Comparison of ENCODE assay signal across 8 cellular contexts in the genomic region with DNA sequence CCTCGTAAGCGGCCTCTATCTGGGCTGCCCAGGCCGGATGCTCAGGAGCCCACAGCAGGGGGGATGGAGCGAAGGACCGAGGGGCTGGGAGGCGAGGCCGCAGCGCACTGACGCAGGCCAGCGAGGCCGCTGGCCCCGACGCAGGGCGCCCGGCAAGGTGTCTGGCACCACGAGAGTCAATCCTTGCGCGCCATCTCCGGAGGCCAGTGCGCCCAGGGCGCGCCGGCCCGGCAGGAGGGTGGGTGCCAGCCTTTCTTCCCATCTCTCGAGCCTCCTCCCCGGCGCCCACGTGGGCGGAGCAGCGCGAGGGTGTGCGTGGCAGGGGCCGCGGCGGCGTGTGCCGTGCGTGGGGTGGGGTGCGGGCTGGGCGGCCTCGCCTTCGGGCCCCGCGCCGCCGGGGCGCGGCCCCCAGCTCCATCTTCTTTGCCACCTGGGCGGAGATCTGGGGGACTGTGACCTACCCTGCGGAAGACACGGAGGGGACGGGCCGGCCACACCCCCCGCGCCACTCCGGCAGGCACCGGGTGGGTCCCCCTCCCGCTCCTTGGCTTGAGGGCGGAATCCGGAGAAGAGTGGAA. TPM values are rescaled to one million over a fixed set of nuclear protein-coding genes. Genes with fewer than 3 reads are reported as not detected.
DNase-seq lines count a peak whose midpoint lies in the region; ATAC-seq, FAIRE-seq and TF ChIP-seq lines count a peak whose summit lies in the region.
"Had no signal": no experiment of that assay in that cellular context is flagged by ENCODE, and none has a peak within 500 bp of the region (broad histone marks: within the 10 kb centered on the region; RNA-seq: fewer than 3 reads in every experiment).

No MANE protein-coding gene starts in this region.

- CTCF ChIA-PET in endothelial cell of umbilical vein (lab: Charles Lee) = interaction anchor here (1.4 kb wide), 1 partner anchor 128 kb away, joined by 3 read pairs; no protein-coding TSS in a partner anchor

- TF ChIP-seq CTCF in GM20000 (IDR thresholded peaks at IDR 0.05; ENCODE audit: extremely low read depth, missing control alignments) (no peak), VCaP (conservative IDR thresholded peaks at IDR 0.05) (no peak), endothelial cell of umbilical vein (IDR thresholded peaks at IDR 0.05; ENCODE audit: extremely low read depth in 1 of 2, insufficient read depth in 1 of 2, low read depth in 1 of 2, low read length in 2 of 2) (no peak)

- H3K4me1 ChIP-seq in endothelial cell of umbilical vein (ENCODE audit: control insufficient read depth, extremely low read depth, insufficient read depth, low read length) = peaks cover 3% of the 10 kb centered on the region

- H3K4me2 ChIP-seq in endothelial cell of umbilical vein (ENCODE audit: insufficient read depth, low read length) = no peak overlapping the region

- dilution Hi-C loops in endothelial cell of umbilical vein (cut with MboI; ENCODE audit: extremely low pct_ligation_motif_present, low sequenced_read_pairs) = no loop called here

- no peaks in the 10 kb centered on the region for H4K20me1 ChIP-seq in endothelial cell of umbilical vein (replicated peaks; ENCODE audit: control insufficient read depth, extremely low read depth, insufficient read depth, low read length)

- no peak for TF ChIP-seq POLR2A in endothelial cell of umbilical vein (IDR thresholded peaks at IDR 0.05; ENCODE audit: low read depth, low read length)

- H3K27ac ChIP-seq in VCaP = peak overlapping the region; percentile 74; the same call in 1 of the 2 replicates
- no peak overlapping the region for H3K27ac ChIP-seq in endothelial cell of umbilical vein (ENCODE audit: insufficient read depth, low read depth, low read length)

- no peaks in the 10 kb centered on the region for H3K79me2 ChIP-seq in endothelial cell of umbilical vein (ENCODE audit: control insufficient read depth, insufficient read depth, low read length)

- no peaks in the 10 kb centered on the region for H3K36me3 ChIP-seq in endothelial cell of umbilical vein (ENCODE audit: control insufficient read depth in 2 of 2, extremely low read depth in 1 of 2, insufficient read depth in 2 of 2, low read length in 2 of 2)

- POLR2A ChIA-PET in endothelial cell of umbilical vein (lab: Charles Lee) = no interaction called here

- no peak for ATAC-seq in GM18861 (IDR thresholded peaks at IDR 0.05; ENCODE audit: unreplicated experiment)

- no peaks in the 10 kb centered on the region for H3K9me1 ChIP-seq in endothelial cell of umbilical vein (replicated peaks; ENCODE audit: control insufficient read depth, extremely low read depth, insufficient read depth, low read length)

- no peak overlapping the region for H2AFZ ChIP-seq in endothelial cell of umbilical vein (ENCODE audit: low read depth, low read length)

- peaks cover 14 to 25% of the 10 kb centered on the region in 2 experiments for H3K27me3 ChIP-seq in endothelial cell of umbilical vein (ENCODE audit: control insufficient read depth in 2 of 2, insufficient read depth in 2 of 2, low read length in 2 of 2)

- H3K9me3 ChIP-seq in endothelial cell of umbilical vein (replicated peaks; ENCODE audit: control insufficient read depth, insufficient read depth, low read length) = no peaks in the 10 kb centered on the region

- intact Hi-C loops in endothelial cell of umbilical vein (cut with micrococcal nuclease) = no loop called here

- H3K9ac ChIP-seq in endothelial cell of umbilical vein (replicated peaks; ENCODE audit: extremely low read depth, insufficient read depth, low read length) = no peak overlapping the region

- no peak for FAIRE-seq in endothelial cell of umbilical vein (lab: Jason Lieb, UNC)

- DNase-seq in GM20000 (ENCODE audit: low spot score) (peak; percentile 70), endothelial cell of umbilical vein (ENCODE audit: low read depth, low spot score) (no peak), cortex of kidney (lab: John Stamatoyannopoulos, UW) (no peak), SIG-M5 (lab: John Stamatoyannopoulos, UW) (no peak)
- DNase-seq in stimulated activated CD8-positive, alpha-beta memory T cell treated with anti-CD3 and anti-CD28 coated beads, Interleukin-12 subunit alpha, Interleukin-12 subunit beta, amount 100 ng/mL, for 4 hours (ENCODE audit: low read depth) = peak; percentile 31
- DNase-seq: midbrain had no signal

- BruUV-seq in endothelial cell of umbilical vein (replicated peaks; lab: Mats Ljungman, UMichigan) = no TSS peak

- no peak overlapping the region for H3K4me3 ChIP-seq in endothelial cell of umbilical vein (replicated peaks in 1 of 3; ENCODE audit: insufficient read depth in 1 of 3, low read depth in 1 of 3, low read length in 3 of 3)

TF ChIP-seq in endothelial cell of umbilical vein, 7 proteins besides CTCF, POLR2A, EP300 and RAD21:
- TF ChIP-seq GATA2 (IDR thresholded peaks at IDR 0.05; ENCODE audit: insufficient read depth, insufficient read length, low read depth, low read length) (no peak), EZH2 (IDR thresholded peaks at IDR 0.05; ENCODE audit: borderline replicate concordance, low read depth, low read length, severe bottlenecking) (peak; percentile 38)
TF ChIP-seq in endothelial cell of umbilical vein: peak in this region for 1.

RNA-seq across cellular contexts. Expression of a gene that starts 0.9 kb away (rescaled TPM):
- not detected in 2 replicates for total RNA-seq in endothelial cell of umbilical vein
- polyA plus RNA-seq in endothelial cell of umbilical vein = not detected in 2 replicates
- polyA plus RNA-seq in endothelial cell of umbilical vein (2011; cell fraction: cytosol; rRNA removed) = not detected in 2 replicates
- not detected in 2 replicates for polyA plus RNA-seq in endothelial cell of umbilical vein (2011; cell fraction: nucleus; rRNA removed)
- polyA plus RNA-seq in endothelial cell of umbilical vein (2012) = not detected in 2 replicates
- not detected in 2 replicates for polyA minus RNA-seq in endothelial cell of umbilical vein
- not detected for polyA minus RNA-seq in endothelial cell of umbilical vein (2011; cell fraction: cytosol; rRNA and poly(A)+ RNA removed)
- not detected in 2 replicates for polyA minus RNA-seq in endothelial cell of umbilical vein (2011; cell fraction: nucleus; rRNA and poly(A)+ RNA removed)

Comparison
In these comparisons a context has a peak if more than half of its experiments do, and no peak if none do; other contexts are left out.
1. DNase-seq: peak in GM20000 (single experiment) and stimulated activated CD8-positive, alpha-beta memory T cell treated with anti-CD3 and anti-CD28 coated beads, Interleukin-12 subunit alpha, Interleukin-12 subunit beta, amount 100 ng/mL, for 4 hours (single experiment); none in endothelial cell of umbilical vein (single experiment), cortex of kidney (single experiment) and SIG-M5 (single experiment).